ENCODE assay signal across 34 cellular contexts in the genomic region with DNA sequence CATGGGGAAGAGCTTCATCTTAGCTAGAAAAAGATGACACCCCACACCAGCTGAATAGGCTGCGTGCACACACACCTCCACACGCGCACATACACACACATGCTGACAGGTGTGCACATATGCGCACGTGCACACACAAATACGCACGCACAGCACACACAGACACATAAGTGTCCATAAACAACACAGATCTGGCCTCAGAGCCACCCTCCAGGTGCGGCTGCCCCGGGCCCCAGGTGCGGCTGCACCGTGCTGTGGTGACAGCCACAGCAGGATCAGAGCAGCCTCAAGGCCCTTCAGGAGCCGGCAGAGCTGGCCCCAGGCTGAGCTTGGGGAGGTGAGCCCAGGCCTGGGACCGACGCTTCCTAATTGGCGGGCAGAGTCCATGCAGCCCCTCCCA. TPM values are rescaled to one million over a fixed set of nuclear protein-coding genes. Genes with fewer than 3 reads are reported as not detected.
"Had no signal": no experiment of that assay in that cellular context is flagged by ENCODE, and none has a peak within 500 bp of the region (broad histone marks: within the 10 kb centered on the region; RNA-seq: fewer than 3 reads in every experiment).

No MANE protein-coding gene starts in this region.

- H3K27me3 ChIP-seq: brain microvascular endothelial cell, Peyer's patch had no signal

- H3K4me1 Mint-ChIP-seq: activated CD4-positive, alpha-beta T cell treated with anti-CD3 and anti-CD28 coated beads, Interleukin-2, amount 10 ng/mL, durations not matched to agents 24 days and 14 days; activated naive CD8-positive, alpha-beta T cell treated with anti-CD3 and anti-CD28 coated beads, Interleukin-2, amount 50 U/mL, for 24 hours had no signal

- H3K27me3 Mint-ChIP-seq: activated CD8-positive, alpha-beta T cell treated with anti-CD3 and anti-CD28 coated beads for 36 hours; activated naive CD8-positive, alpha-beta T cell; activated naive CD8-positive, alpha-beta T cell treated with anti-CD3 and anti-CD28 coated beads, Interleukin-2, amount 50 U/mL, for 24 hours; activated T-cell treated with anti-CD3 and anti-CD28 coated beads, Interleukin-2, amount 50 U/mL, for 24 hours had no signal

- DNase-seq: activated CD4-positive, alpha-beta T cell treated with anti-CD3 and anti-CD28 coated beads, Interleukin-2, amount 10 ng/mL, durations not matched to agents 24 days and 14 days; activated CD4-positive, alpha-beta T cell treated with anti-CD3 and anti-CD28 coated beads, Interleukin-2, amount 50 U/mL, for 4 hours; activated CD8-positive, alpha-beta T cell treated with anti-CD3 and anti-CD28 coated beads for 36 hours; activated gamma-delta T cell; activated naive CD4-positive, alpha-beta T cell treated with Interleukin-2 at 50 U/mL for 16 hours; activated naive CD8-positive, alpha-beta T cell treated with anti-CD3 and anti-CD28 coated beads, Interleukin-2, amount 50 U/mL, for 24 hours; activated T-cell treated with anti-CD3 and anti-CD28 coated beads, Interleukin-2, amount 50 U/mL, for 24 hours; anterior cingulate cortex; brain microvascular endothelial cell; central memory CD4-positive, alpha-beta T cell; NCI-H1105; NCI-H1417 treated with DMSO at 0.1 percent for 48 hours; NCI-H1930; NCI-H2081 treated with DMSO at 0.1 percent for 48 hours; NCI-H345; NCI-H524 treated with DMSO at 0.1 percent for 48 hours; NCI-H748 treated with DMSO at 0.1 percent for 48 hours; NK-92 treated with Interleukin-12 subunit alpha and Interleukin-12 subunit beta, amount 100 ng/mL, for 24 hours; PC-3; Peyer's patch; SIG-M5; T-cell; T-helper 2 cell; T-helper 9 cell; WERI-Rb-1 had no signal

- H3K4me3 Mint-ChIP-seq: activated CD4-positive, alpha-beta T cell treated with anti-CD3 and anti-CD28 coated beads, Interleukin-2, amount 10 ng/mL, durations not matched to agents 24 days and 14 days; activated CD8-positive, alpha-beta T cell treated with anti-CD3 and anti-CD28 coated beads for 36 hours; activated naive CD8-positive, alpha-beta T cell; activated naive CD8-positive, alpha-beta T cell treated with anti-CD3 and anti-CD28 coated beads, Interleukin-2, amount 50 U/mL, for 24 hours; activated T-cell treated with anti-CD3 and anti-CD28 coated beads, Interleukin-2, amount 50 U/mL, for 24 hours; T-cell had no signal

- H3K36me3 ChIP-seq: brain microvascular endothelial cell, Peyer's patch, WERI-Rb-1 had no signal

- H3K36me3 Mint-ChIP-seq: activated naive CD8-positive, alpha-beta T cell; T-cell had no signal

- H3K27ac ChIP-seq: brain microvascular endothelial cell, Peyer's patch, RWPE1, WERI-Rb-1 had no signal

- H3K9me3 Mint-ChIP-seq: activated naive CD8-positive, alpha-beta T cell treated with anti-CD3 and anti-CD28 coated beads, Interleukin-2, amount 50 U/mL, for 24 hours; T-cell had no signal

- H3K9me3 ChIP-seq: Peyer's patch had no signal

- H3K4me3 ChIP-seq: Peyer's patch had no signal

- ATAC-seq: activated CD8-positive, alpha-beta T cell treated with anti-CD3 and anti-CD28 coated beads for 36 hours; activated naive CD8-positive, alpha-beta T cell treated with anti-CD3 and anti-CD28 coated beads, Interleukin-2, amount 50 U/mL, for 24 hours; PC-3; Right ventricle myocardium inferior; SK-N-SH treated with all-trans-retinoic acid at 6 μM for 48 hours had no signal

- H3K27ac Mint-ChIP-seq: activated CD4-positive, alpha-beta T cell treated with anti-CD3 and anti-CD28 coated beads, Interleukin-2, amount 10 ng/mL, durations not matched to agents 24 days and 14 days; activated CD8-positive, alpha-beta T cell treated with anti-CD3 and anti-CD28 coated beads for 36 hours; activated naive CD8-positive, alpha-beta T cell; activated naive CD8-positive, alpha-beta T cell treated with anti-CD3 and anti-CD28 coated beads, Interleukin-2, amount 50 U/mL, for 24 hours; activated T-cell treated with anti-CD3 and anti-CD28 coated beads, Interleukin-2, amount 50 U/mL, for 24 hours; activated T-helper 2 cell treated with anti-CD3 and anti-CD28 coated beads, Interferon-gamma antibody, Interleukin-2, Interleukin-4, amounts not matched to agents 10 μg/mL and 5 μg/mL and 100 μg/mL, durations not matched to agents 14 hours and 24 hours and 36 hours; T-cell had no signal

RNA-seq across cellular contexts. Expression of gene CDH15, which starts 9.2 kb away (rescaled TPM):
- total RNA-seq: activated CD4-positive, alpha-beta T cell treated with anti-CD3 and anti-CD28 coated beads, Interleukin-2, amount 10 ng/mL, durations not matched to agents 24 days and 14 days; activated CD8-positive, alpha-beta memory T cell treated with anti-CD3 and anti-CD28 coated beads for 36 hours; activated CD8-positive, alpha-beta T cell treated with anti-CD3 and anti-CD28 coated beads for 36 hours; activated T-helper 2 cell treated with anti-CD3 and anti-CD28 coated beads, Interferon-gamma antibody, Interleukin-2, Interleukin-4, amounts not matched to agents 10 μg/mL and 5 μg/mL and 100 μg/mL, durations not matched to agents 14 hours and 24 hours and 36 hours; MCF 10A; Peyer's patch; Right ventricle myocardium inferior; SK-MEL-5 had no signal

RNA-seq across cellular contexts. Expression of gene SLC22A31, which starts 38.0 kb away (rescaled TPM):
- total RNA-seq: activated CD8-positive, alpha-beta memory T cell treated with anti-CD3 and anti-CD28 coated beads for 36 hours; MCF 10A; NCI-H460; Right ventricle myocardium inferior; SK-MEL-5 had no signal
